ENCODE assay signal across 17 cellular contexts in genomic region chr13:35617420-35617819, GRCh38.
DNase-seq lines count a peak whose midpoint lies in the region; FAIRE-seq and TF ChIP-seq lines count a peak whose summit lies in the region.
"Had no signal": no experiment of that assay in that cellular context is flagged by ENCODE, and none has a peak within 500 bp of the region (broad histone marks: within the 10 kb centered on the region; RNA-seq: fewer than 3 reads in every experiment).

No MANE protein-coding gene starts in this region.

- H3K9me2 ChIP-seq in hepatocyte (replicated peaks; ENCODE audit: insufficient read depth), result no peaks in the 10 kb centered on the region

- no peak overlapping the region for H3K23ac ChIP-seq in mesendoderm (ENCODE audit: low read length)

- H2BK15ac ChIP-seq in mesendoderm (replicated peaks; ENCODE audit: low read depth), result no peak overlapping the region

- H3K4me1 ChIP-seq in hepatocyte (ENCODE audit: insufficient read depth) (no peaks in the 10 kb centered on the region), mesendoderm (ENCODE audit: control insufficient read depth, low read depth, low read length) (no peaks in the 10 kb centered on the region), small intestine (ENCODE audit: control insufficient read depth in 2 of 2, insufficient read depth in 1 of 2, low read depth in 1 of 2, low read length in 1 of 2) (no peaks in the 10 kb centered on the region)

- no peaks in the 10 kb centered on the region for H4K20me1 ChIP-seq in hepatocyte (ENCODE audit: insufficient read depth, poor library complexity, severe bottlenecking)

- H3K9me3 ChIP-seq in hepatocyte (ENCODE audit: low read depth) (no peaks in the 10 kb centered on the region), small intestine (ENCODE audit: control insufficient read depth, low read depth) (no peaks in the 10 kb centered on the region)

- H2BK5ac ChIP-seq in mesendoderm (ENCODE audit: low read length), result no peak overlapping the region

- H3K79me2 ChIP-seq in hepatocyte, result no peaks in the 10 kb centered on the region
- H3K79me2 ChIP-seq in mesendoderm (ENCODE audit: control insufficient read depth, insufficient read depth, low read length), result no peaks in the 10 kb centered on the region

- no peak overlapping the region for H3K4ac ChIP-seq in mesendoderm (ENCODE audit: low read depth, low read length)

- H2AFZ ChIP-seq in hepatocyte, result no peak overlapping the region

- H2AK5ac ChIP-seq in mesendoderm (ENCODE audit: low read length), result peak overlapping the region; percentile 73

- H3K56ac ChIP-seq in mesendoderm (ENCODE audit: low read length), result no peak overlapping the region

- WGBS in hepatocyte (ENCODE audit: low lambda C conversion rate, missing lambda C conversion rate), result 58% methylated on average over 6 of the region's 6 CpGs
- no CpG with 5 or more reads among the region's 6 CpGs for WGBS in mesendoderm (ENCODE audit: extremely low coverage, insufficient coverage, low lambda C conversion rate)
- WGBS in small intestine, 3 donors, result 69 to 83% (median 75%) methylated on average over 6 of the region's 6 CpGs

- no peak for TF ChIP-seq CTCF in hepatocyte (IDR thresholded peaks at IDR 0.05; ENCODE audit: poor library complexity)

- H3K4me2 ChIP-seq in hepatocyte (peak overlapping the region; percentile 45), mesendoderm (ENCODE audit: low read length) (no peak overlapping the region)

- no peak for FAIRE-seq in small intestine (lab: Jason Lieb, UNC)
- FAIRE-seq: GM12891, H1 had no signal

- no peak overlapping the region for H3K18ac ChIP-seq in mesendoderm (ENCODE audit: low read length)

- H3K36me3 ChIP-seq in hepatocyte (replicated peaks; ENCODE audit: insufficient read depth, low read depth), result no peaks in the 10 kb centered on the region
- H3K36me3 ChIP-seq in mesendoderm (ENCODE audit: control insufficient read depth, insufficient read depth, low read length), result no peaks in the 10 kb centered on the region
- H3K36me3 ChIP-seq in small intestine (ENCODE audit: control insufficient read depth in 2 of 2, insufficient read depth in 2 of 2, low read length in 2 of 2), result no peaks in the 10 kb centered on the region

- DNase-seq in hepatocyte (ENCODE audit: low spot score) (no peak), mesendoderm (no peak), putamen (ENCODE audit: low spot score) (peak; percentile 16), small intestine (no peak), GOT3 (lab: John Stamatoyannopoulos, UW) (no peak)
- no peak for DNase-seq in stimulated activated CD8-positive, alpha-beta memory T cell treated with anti-CD3 and anti-CD28 coated beads, Interleukin-4, amount 100 ng/mL, for 48 hours
- DNase-seq: C1 segment of cervical spinal cord; Calu3; CD4-positive, alpha-beta memory T cell; COR-L47; DMS53; DMS79 treated with DMSO at 0.1 percent for 48 hours; GF-D8; H7; HCEC 1CT had no signal

- no peak overlapping the region for H2BK120ac ChIP-seq in mesendoderm (ENCODE audit: low read depth, low read length)

- no peak overlapping the region for H3K9ac ChIP-seq in mesendoderm (ENCODE audit: low read length)

- H3K27me3 ChIP-seq in hepatocyte (no peaks in the 10 kb centered on the region), mesendoderm (ENCODE audit: insufficient read depth, low read length, poor library complexity) (no peaks in the 10 kb centered on the region), small intestine (ENCODE audit: control insufficient read depth in 2 of 2, insufficient read depth in 2 of 2, low read length in 2 of 2) (no peaks in the 10 kb centered on the region)

- no peaks in the 10 kb centered on the region for H3K79me1 ChIP-seq in mesendoderm (ENCODE audit: low read length)

- H3K27ac ChIP-seq in hepatocyte, result no peak overlapping the region
- H3K27ac ChIP-seq in mesendoderm (ENCODE audit: low read depth, low read length), result no peak overlapping the region
- no peak overlapping the region for H3K27ac ChIP-seq in small intestine (ENCODE audit: low read depth in 1 of 2, low read length in 1 of 2)

- H4K8ac ChIP-seq in mesendoderm (ENCODE audit: low read depth, low read length), result no peak overlapping the region

- no peak overlapping the region for H3K4me3 ChIP-seq in hepatocyte
- no peak overlapping the region for H3K4me3 ChIP-seq in mesendoderm (ENCODE audit: low read length)
- no peak overlapping the region for H3K4me3 ChIP-seq in small intestine (ENCODE audit: low read depth in 1 of 2, low read length in 2 of 2)

- H4K5ac ChIP-seq in mesendoderm (ENCODE audit: low read length), result no peak overlapping the region
